Comparison of ENCODE assay signal across 1 cellular context in genomic region chr2:728165-728564, GRCh38.
TF ChIP-seq lines count a peak whose summit lies in the region.

No MANE protein-coding gene starts in this region.

TF ChIP-seq in HepG2, 621 proteins besides CTCF, POLR2A, EP300 and RAD21 (continued from another document):
- TF ChIP-seq MNT (IDR thresholded peaks at IDR 0.05) = peak; percentile 97
